In the genomic region with DNA sequence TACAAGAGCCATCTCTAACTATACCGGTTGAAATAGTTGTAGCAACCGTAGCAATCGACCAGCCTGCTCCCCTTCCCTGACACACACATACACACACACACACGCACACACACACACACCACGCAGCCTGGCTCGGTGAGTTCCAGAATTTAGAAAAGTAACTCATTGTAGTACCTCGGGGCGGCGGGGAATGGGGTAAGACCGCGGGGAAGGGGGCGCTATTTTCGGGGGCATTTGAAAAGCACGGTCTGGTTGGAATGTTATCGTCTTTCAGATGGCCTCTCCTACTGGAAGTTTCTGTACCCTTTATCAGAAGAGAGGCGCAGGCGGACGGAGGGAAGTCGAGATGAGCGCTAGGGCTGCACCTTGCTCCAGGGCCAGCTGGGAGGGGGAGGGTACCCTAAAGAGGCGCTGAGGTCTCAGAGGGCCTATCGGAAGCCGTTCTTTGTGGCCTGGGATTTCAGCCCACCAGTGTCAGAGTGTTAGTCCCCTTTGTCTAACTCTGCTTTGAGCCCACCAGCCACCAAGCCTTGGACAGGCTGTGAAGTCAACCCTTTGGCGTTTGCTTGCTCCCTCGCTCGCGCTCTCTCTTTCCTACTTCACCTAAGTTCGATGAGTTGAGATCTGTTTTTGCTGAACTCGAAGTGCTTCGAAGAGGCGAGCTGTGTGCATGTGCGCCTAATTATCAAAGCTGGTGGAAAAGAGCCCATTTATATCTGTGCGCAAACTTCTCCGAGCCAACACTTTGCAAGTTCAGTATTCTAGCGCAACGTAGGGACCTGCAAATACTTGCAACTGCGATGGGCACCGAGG, we compare ENCODE assay signal across 10 cellular contexts. TPM values are rescaled to one million over a fixed set of nuclear protein-coding genes. Genes with fewer than 3 reads are reported as not detected.
A peak's percentile ranks its signal among the peaks of the same experiment; 100 is the strongest.
DNase-seq lines count a peak whose midpoint lies in the region; ATAC-seq and TF ChIP-seq lines count a peak whose summit lies in the region.
"Had no signal": no experiment of that assay in that cellular context is flagged by ENCODE, and none has a peak within 500 bp of the region (broad histone marks: within the 10 kb centered on the region; RNA-seq: fewer than 3 reads in every experiment).

No MANE protein-coding gene starts in this region.

- intact Hi-C loops in ovary (cut with DNase I), result no loop called here

- peaks cover 55% of the 10 kb centered on the region for H3K27me3 Mint-ChIP-seq in chondrocyte (ENCODE audit: low read depth)

- peaks cover 3% of the 10 kb centered on the region for H3K27me3 ChIP-seq in ovary
- H3K27me3 ChIP-seq: testis had no signal

- TF ChIP-seq EP300 in ovary (IDR thresholded peaks at IDR 0.05), result no peak

- no peaks in the 10 kb centered on the region for H3K9me3 ChIP-seq in ovary
- H3K9me3 ChIP-seq: testis had no signal

- H3K27ac ChIP-seq in ovary, result no peak overlapping the region
- H3K27ac ChIP-seq: testis had no signal

- no peak overlapping the region for H3K27ac Mint-ChIP-seq in chondrocyte (ENCODE audit: unreplicated experiment)

- H3K4me1 ChIP-seq in ovary (ENCODE audit: insufficient read depth), result peaks cover 13% of the 10 kb centered on the region

- whole genome bisulfite sequencing in ovary, 3 donors, result 5 to 9% (median 7%) methylated on average over 38 of the region's 38 CpGs

- H3K4me3 ChIP-seq in ovary, result peak overlapping the region; percentile 19

- peak; percentile 11 for TF ChIP-seq CTCF in chondrocyte (IDR thresholded peaks at IDR 0.05)
- no peak for TF ChIP-seq CTCF in ovary (IDR thresholded peaks at IDR 0.05)

- DNase-seq in DMS53 treated with DMSO at 0.1 percent for 48 hours (lab: John Stamatoyannopoulos, UW; ENCODE audit: unreplicated experiment), result peak; percentile 84
- peak; percentile 28 for DNase-seq in NCI-H1105 (lab: John Stamatoyannopoulos, UW)
- no peak for DNase-seq in chondrocyte (ENCODE audit: low spot score)
- DNase-seq in ovary, result no peak
- DNase-seq in NCI-H2171 (lab: John Stamatoyannopoulos, UW), result no peak

- H3K4me1 Mint-ChIP-seq in chondrocyte (ENCODE audit: low read depth), result peaks cover 38% of the 10 kb centered on the region

- H3K36me3 Mint-ChIP-seq in chondrocyte (ENCODE audit: low read depth), result no peaks in the 10 kb centered on the region

- H3K9me3 Mint-ChIP-seq in chondrocyte (ENCODE audit: low read depth), result no peaks in the 10 kb centered on the region

- ATAC-seq in GM19467 (IDR thresholded peaks at IDR 0.05; ENCODE audit: unreplicated experiment) (no peak), GM21528 (IDR thresholded peaks at IDR 0.05; ENCODE audit: low FRiP score, unreplicated experiment) (no peak), GM18502 (IDR thresholded peaks at IDR 0.05; ENCODE audit: poor library complexity, unreplicated experiment) (no peak)
- ATAC-seq: HCT116 had no signal

- H3K36me3 ChIP-seq in ovary, result no peaks in the 10 kb centered on the region

- TF ChIP-seq POLR2A in ovary (IDR thresholded peaks at IDR 0.05), result no peak

- peak overlapping the region; percentile 64 for H3K4me3 Mint-ChIP-seq in chondrocyte (ENCODE audit: unreplicated experiment)

RNA-seq across cellular contexts. Expression of gene COL2A1, which starts 0.8 kb away (rescaled TPM):
- total RNA-seq in chondrocyte, result 2.0 to 47.7 TPM (median 35.6 TPM) in 3 replicates
- total RNA-seq in ovary, result 1 to 10 TPM in 5 of 7 donors, under 1 TPM in 1, not detected in 1; 0.72 to 1.5 (median 1.1) TPM
- under 1 TPM; 0.05 to 0.30 TPM for polyA plus RNA-seq in ovary

RNA-seq across cellular contexts. Expression of gene TMEM106C, which starts 40.0 kb away (rescaled TPM):
- total RNA-seq in chondrocyte (54.3 to 60.1 TPM (median 54.8 TPM) in 3 replicates), ovary (10 to 100 TPM; 31.1 to 87.5 (median 55.0) TPM)
- polyA plus RNA-seq in ovary, result 100 to 1,000 TPM in 1 of 2 donors, 10 to 100 TPM in 1; 52.0 to 110 TPM

Comparison
In these comparisons a context has a peak if more than half of its experiments do, and no peak if none do; other contexts are left out.
1. DNase-seq: peak in DMS53 treated with DMSO at 0.1 percent for 48 hours (single experiment) and NCI-H1105 (single experiment); none in chondrocyte (single experiment), ovary (0 of 5) and NCI-H2171 (single experiment).